Comparison of ENCODE assay signal across 2 cellular contexts in genomic region chr2:122077114-122077513, GRCh38.
TF ChIP-seq lines count a peak whose summit lies in the region.

No MANE protein-coding gene starts in this region.

TF ChIP-seq in HepG2, 621 proteins besides CTCF, POLR2A, EP300 and RAD21 (continued from another document):
- peak; percentile 67 for TF ChIP-seq ZNF629 (CRISPR knock-in tag; conservative IDR thresholded peaks at IDR 0.05)
- TF ChIP-seq, protein P1, sequence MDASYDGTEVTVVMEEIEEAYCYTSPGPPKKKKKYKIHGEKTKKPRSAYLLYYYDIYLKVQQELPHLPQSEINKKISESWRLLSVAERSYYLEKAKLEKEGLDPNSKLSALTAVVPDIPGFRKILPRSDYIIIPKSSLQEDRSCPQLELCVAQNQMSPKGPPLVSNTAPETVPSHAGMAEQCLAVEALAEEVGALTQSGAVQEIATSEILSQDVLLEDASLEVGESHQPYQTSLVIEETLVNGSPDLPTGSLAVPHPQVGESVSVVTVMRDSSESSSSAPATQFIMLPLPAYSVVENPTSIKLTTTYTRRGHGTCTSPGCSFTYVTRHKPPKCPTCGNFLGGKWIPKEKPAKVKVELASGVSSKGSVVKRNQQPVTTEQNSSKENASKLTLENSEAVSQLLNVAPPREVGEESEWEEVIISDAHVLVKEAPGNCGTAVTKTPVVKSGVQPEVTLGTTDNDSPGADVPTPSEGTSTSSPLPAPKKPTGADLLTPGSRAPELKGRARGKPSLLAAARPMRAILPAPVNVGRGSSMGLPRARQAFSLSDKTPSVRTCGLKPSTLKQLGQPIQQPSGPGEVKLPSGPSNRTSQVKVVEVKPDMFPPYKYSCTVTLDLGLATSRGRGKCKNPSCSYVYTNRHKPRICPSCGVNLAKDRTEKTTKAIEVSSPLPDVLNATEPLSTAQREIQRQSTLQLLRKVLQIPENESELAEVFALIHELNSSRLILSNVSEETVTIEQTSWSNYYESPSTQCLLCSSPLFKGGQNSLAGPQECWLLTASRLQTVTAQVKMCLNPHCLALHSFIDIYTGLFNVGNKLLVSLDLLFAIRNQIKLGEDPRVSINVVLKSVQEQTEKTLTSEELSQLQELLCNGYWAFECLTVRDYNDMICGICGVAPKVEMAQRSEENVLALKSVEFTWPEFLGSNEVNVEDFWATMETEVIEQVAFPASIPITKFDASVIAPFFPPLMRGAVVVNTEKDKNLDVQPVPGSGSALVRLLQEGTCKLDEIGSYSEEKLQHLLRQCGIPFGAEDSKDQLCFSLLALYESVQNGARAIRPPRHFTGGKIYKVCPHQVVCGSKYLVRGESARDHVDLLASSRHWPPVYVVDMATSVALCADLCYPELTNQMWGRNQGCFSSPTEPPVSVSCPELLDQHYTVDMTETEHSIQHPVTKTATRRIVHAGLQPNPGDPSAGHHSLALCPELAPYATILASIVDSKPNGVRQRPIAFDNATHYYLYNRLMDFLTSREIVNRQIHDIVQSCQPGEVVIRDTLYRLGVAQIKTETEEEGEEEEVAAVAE (CRISPR knock-in tag; IDR thresholded peaks at IDR 0.05; ENCODE audit: borderline replicate concordance) = no peak

TF ChIP-seq in GM12891, 5 proteins besides CTCF, POLR2A, EP300 and RAD21:
- TF ChIP-seq TAF1 (IDR thresholded peaks at IDR 0.05; ENCODE audit: low read depth, low read length) (no peak), POU2F2 (IDR thresholded peaks at IDR 0.05; ENCODE audit: low read depth, low read length) (no peak), SPI1 (IDR thresholded peaks at IDR 0.05; ENCODE audit: low read depth, low read length) (no peak), PAX5 (IDR thresholded peaks at IDR 0.05; ENCODE audit: insufficient read depth, low read length, severe bottlenecking) (no peak), POLR2AphosphoS5 (IDR thresholded peaks at IDR 0.05; ENCODE audit: low read depth, low read length) (no peak)
